10 cellular contexts compared by ENCODE assay signal in genomic region chr4:140790765-140791164, GRCh38. TPM values are rescaled to one million over a fixed set of nuclear protein-coding genes. Genes with fewer than 3 reads are reported as not detected.
DNase-seq lines count a peak whose midpoint lies in the region; ATAC-seq, FAIRE-seq and TF ChIP-seq lines count a peak whose summit lies in the region.
"Had no signal": no experiment of that assay in that cellular context is flagged by ENCODE, and none has a peak within 500 bp of the region (broad histone marks: within the 10 kb centered on the region; RNA-seq: fewer than 3 reads in every experiment).

No MANE protein-coding gene starts in this region.

- no peaks in the 10 kb centered on the region for H3K4me1 ChIP-seq in pancreas

- intact Hi-C loops in pancreas (cut with DNase I) = no loop called here

- H3K27me3 ChIP-seq in pancreas (no peaks in the 10 kb centered on the region), WERI-Rb-1 (ENCODE audit: insufficient read depth, low read depth, severe bottlenecking) (no peaks in the 10 kb centered on the region)
- H3K27me3 ChIP-seq: cardiac muscle cell had no signal

- H3K27ac ChIP-seq in pancreas (peak overlapping the region in 1 of 4 donors; percentile 13), WERI-Rb-1 (no peak overlapping the region)
- H3K27ac ChIP-seq: cardiac muscle cell, KMS-11 had no signal

- TF ChIP-seq CTCF in pancreas (IDR thresholded peaks at IDR 0.05) (no peak), WERI-Rb-1 (IDR thresholded peaks at IDR 0.05; ENCODE audit: low read depth, low read length) (no peak)

- no peak for FAIRE-seq in pancreas (lab: Jason Lieb, UNC)

- 92 to 95% methylated on average over 3 of the region's 3 CpGs for WGBS in pancreas, 2 donors

- H3K9me3 ChIP-seq in pancreas (no peaks in the 10 kb centered on the region), WERI-Rb-1 (ENCODE audit: severe bottlenecking) (peaks cover 17% of the 10 kb centered on the region)

- ATAC-seq in GM19023 (IDR thresholded peaks at IDR 0.05; ENCODE audit: unreplicated experiment) = peak; percentile 80
- ATAC-seq in HG02973 (IDR thresholded peaks at IDR 0.05; ENCODE audit: unreplicated experiment) = peak; percentile 86
- ATAC-seq in pancreas = peak in 3 of 4 donors; percentile 21 to 89 (median 87)

- DNase-seq in SIG-M5 (lab: John Stamatoyannopoulos, UW) (peak; percentile 78), pancreas (peak in 1 of 6 donors; percentile 34), HK-2 (ENCODE audit: unreplicated experiment) (no peak), WERI-Rb-1 (no peak), UCSD-AML1 (lab: John Stamatoyannopoulos, UW; ENCODE audit: unreplicated experiment) (no peak), NCI-H524 treated with DMSO at 0.1 percent for 48 hours (lab: John Stamatoyannopoulos, UW) (no peak)

- H3K36me3 ChIP-seq in pancreas (no peaks in the 10 kb centered on the region), WERI-Rb-1 (no peaks in the 10 kb centered on the region)
- H3K36me3 ChIP-seq: cardiac muscle cell had no signal

- no peak overlapping the region for H3K4me3 ChIP-seq in pancreas
- no peak overlapping the region for H3K4me3 ChIP-seq in WERI-Rb-1 (ENCODE audit: low read depth, low read length)
- H3K4me3 ChIP-seq: cardiac muscle cell had no signal

RNA-seq across cellular contexts. Expression of gene TBC1D9, which starts 34.6 kb away (rescaled TPM):
- total RNA-seq in pancreas = 10 to 100 TPM in 2 of 6 donors, 1 to 10 TPM in 4; 8.2 to 17.9 (median 9.8) TPM
- 10 to 100 TPM in 1 of 2 donors, 1 to 10 TPM in 1; 5.3 to 13.0 TPM for polyA plus RNA-seq in pancreas
